Comparison of ENCODE assay signal across 23 cellular contexts in the genomic region with DNA sequence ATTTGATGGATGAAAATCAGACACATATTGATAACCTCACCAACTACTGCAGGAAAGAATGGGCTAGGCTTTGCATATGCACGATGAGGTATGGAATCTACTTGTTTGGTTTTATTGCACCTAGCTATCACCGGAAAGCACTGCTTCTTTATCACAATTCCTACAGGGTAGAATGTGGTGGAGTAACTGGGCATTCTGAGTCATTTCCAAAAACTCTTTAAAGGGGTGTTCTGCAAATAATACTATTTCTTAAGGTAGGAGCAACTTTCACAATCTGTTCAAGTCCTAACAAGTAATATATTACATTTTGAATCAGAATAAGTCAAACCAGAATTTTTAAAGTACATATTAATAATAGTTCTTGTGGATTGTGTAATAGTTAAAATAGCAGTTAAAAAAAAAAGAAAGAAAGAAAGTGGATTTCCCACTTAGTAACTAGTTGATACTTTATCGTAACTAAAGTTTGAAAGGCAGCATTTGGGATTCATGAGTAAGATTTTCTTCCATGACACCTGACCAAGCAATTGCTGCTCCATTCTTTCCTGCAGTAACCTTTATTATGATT. TPM values are rescaled to one million over a fixed set of nuclear protein-coding genes. Genes with fewer than 3 reads are reported as not detected.
DNase-seq lines count a peak whose midpoint lies in the region; ATAC-seq and TF ChIP-seq lines count a peak whose summit lies in the region.
"Had no signal": no experiment of that assay in that cellular context is flagged by ENCODE, and none has a peak within 500 bp of the region (broad histone marks: within the 10 kb centered on the region; RNA-seq: fewer than 3 reads in every experiment).

No MANE protein-coding gene starts in this region.

- intact Hi-C loops in Calu3 (cut with micrococcal nuclease; ENCODE audit: unreplicated experiment) (no loop called here), Panc1 (cut with micrococcal nuclease; ENCODE audit: unreplicated experiment) (no loop called here)

- H3K9me3 ChIP-seq in Panc1 (ENCODE audit: control insufficient read depth, insufficient read depth, low read depth, low read length), result no peaks in the 10 kb centered on the region
- H3K9me3 ChIP-seq: adrenal gland, MG63, neutrophil, stomach had no signal

- CTCF ChIA-PET in Calu3 (lab: Charles Lee), result interaction anchor here (1.3 kb wide), 2 partner anchors 10 to 22 kb away, joined by 5 to 7 read pairs; no protein-coding TSS in a partner anchor
- CTCF ChIA-PET in Panc1 (lab: Charles Lee), result no interaction called here

- no peaks in the 10 kb centered on the region for H3K36me3 ChIP-seq in Panc1 (ENCODE audit: control insufficient read depth, insufficient read depth, low read length)
- H3K36me3 ChIP-seq: adrenal gland, cardiac muscle cell, MG63, neutrophil, stomach had no signal

- H3K4me3 ChIP-seq in Panc1 (ENCODE audit: low read depth in 2 of 2, low read length in 2 of 2), result no peak overlapping the region
- H3K4me3 ChIP-seq: adrenal gland; BLaER1 treated with 17β-estradiol and CSF1 and Interleukin-3, amounts not matched to agents 10 nM and 100 nM; cardiac muscle cell; MG63; stomach had no signal

- H3K36me3 Mint-ChIP-seq in Calu3 (ENCODE audit: insufficient read depth, unreplicated experiment) (peaks cover 21% of the 10 kb centered on the region), osteocyte (ENCODE audit: unreplicated experiment) (no peaks in the 10 kb centered on the region)
- no peaks in the 10 kb centered on the region for H3K36me3 Mint-ChIP-seq in effector memory CD8-positive, alpha-beta T cell (ENCODE audit: insufficient read depth)
- H3K36me3 Mint-ChIP-seq: type B pancreatic cell had no signal

- H3K4me1 ChIP-seq in Panc1 (ENCODE audit: control insufficient read depth, insufficient read depth, low read length), result peaks cover 47% of the 10 kb centered on the region

- DNase-seq in Calu3 (no peak), Panc1 (ENCODE audit: low read depth, low spot score) (no peak), epithelial cell of prostate (ENCODE audit: low read depth, low spot score) (no peak), osteocyte (ENCODE audit: extremely low spot score, unreplicated experiment) (no peak), DMS 273 treated with DMSO at 0.1 percent for 48 hours (lab: John Stamatoyannopoulos, UW) (no peak), NCI-H2171 (lab: John Stamatoyannopoulos, UW) (no peak), NCI-H446 treated with DMSO at 0.1 percent for 48 hours (lab: John Stamatoyannopoulos, UW) (no peak)
- no peak for DNase-seq in effector memory CD8-positive, alpha-beta T cell
- DNase-seq: activated CD8-positive, alpha-beta memory T cell treated with anti-CD3 and anti-CD28 coated beads for 24 hours; activated naive CD4-positive, alpha-beta T cell; activated T-cell treated with anti-CD3 and anti-CD28 coated beads, Interleukin-2, amount 50 U/mL, for 24 hours; NCI-H1436; retina; SHP77 treated with DMSO at 0.1 percent for 48 hours; stimulated activated CD4-positive, alpha-beta T cell treated with anti-CD3 and anti-CD28 coated beads, Interleukin-12 subunit alpha, Interleukin-12 subunit beta, amount 100 ng/mL, for 4 hours; stomach had no signal

- H3K9me3 Mint-ChIP-seq in Calu3 (ENCODE audit: low read depth, unreplicated experiment) (no peaks in the 10 kb centered on the region), osteocyte (ENCODE audit: unreplicated experiment) (no peaks in the 10 kb centered on the region)
- H3K9me3 Mint-ChIP-seq in effector memory CD8-positive, alpha-beta T cell, result no peaks in the 10 kb centered on the region
- H3K9me3 Mint-ChIP-seq: activated T-cell treated with anti-CD3 and anti-CD28 coated beads, Interleukin-2, amount 50 U/mL, for 24 hours; type B pancreatic cell had no signal

- H3K4me1 Mint-ChIP-seq in Calu3 (ENCODE audit: low read depth, unreplicated experiment) (peaks cover 68% of the 10 kb centered on the region), osteocyte (ENCODE audit: unreplicated experiment) (peaks cover 72% of the 10 kb centered on the region)
- peaks cover 0 to 3% of the 10 kb centered on the region in 2 donors for H3K4me1 Mint-ChIP-seq in effector memory CD8-positive, alpha-beta T cell (ENCODE audit: low read depth in 2 of 2)

- in situ Hi-C loops in Panc1 (cut with HindIII; ENCODE audit: low pct_unique_long_range_greater_than_20kb, low sequenced_read_pairs), result no loop called here

- BruUV-seq in Calu3 (replicated peaks; lab: Mats Ljungman, UMichigan) (no TSS peak), Panc1 (replicated peaks; lab: Mats Ljungman, UMichigan) (no TSS peak)

- no peak overlapping the region for H3K4me3 Mint-ChIP-seq in Calu3 (ENCODE audit: low read depth, unreplicated experiment)
- H3K4me3 Mint-ChIP-seq in osteocyte (ENCODE audit: unreplicated experiment), result no peak overlapping the region
- no peak overlapping the region for H3K4me3 Mint-ChIP-seq in effector memory CD8-positive, alpha-beta T cell
- H3K4me3 Mint-ChIP-seq: activated T-cell treated with anti-CD3 and anti-CD28 coated beads, Interleukin-2, amount 50 U/mL, for 24 hours; dendritic cell treated with granulocyte-macrophage colony-stimulating factor and Interleukin-4, amounts not matched to agents 40 ng/mL and 50 ng/mL, for 4 days; type B pancreatic cell had no signal

- POLR2A ChIA-PET in Panc1 (lab: Charles Lee), result no interaction called here

- H3K27ac Mint-ChIP-seq in Calu3 (ENCODE audit: unreplicated experiment) (peak overlapping the region; percentile 78), osteocyte (ENCODE audit: unreplicated experiment) (peak overlapping the region; percentile 67)
- H3K27ac Mint-ChIP-seq in effector memory CD8-positive, alpha-beta T cell, result no peak overlapping the region
- H3K27ac Mint-ChIP-seq: activated T-cell treated with anti-CD3 and anti-CD28 coated beads, Interleukin-2, amount 50 U/mL, for 24 hours; type B pancreatic cell had no signal

- peak overlapping the region; percentile 95 for H3K27ac ChIP-seq in Panc1 (ENCODE audit: low read length)
- peak overlapping the region; percentile 94 for H3K27ac ChIP-seq in epithelial cell of prostate
- H3K27ac ChIP-seq: cardiac muscle cell, neutrophil had no signal

- no peaks in the 10 kb centered on the region for H3K27me3 Mint-ChIP-seq in Calu3 (ENCODE audit: unreplicated experiment)
- H3K27me3 Mint-ChIP-seq in osteocyte (ENCODE audit: unreplicated experiment), result no peaks in the 10 kb centered on the region
- no peaks in the 10 kb centered on the region for H3K27me3 Mint-ChIP-seq in effector memory CD8-positive, alpha-beta T cell
- H3K27me3 Mint-ChIP-seq: activated T-cell treated with anti-CD3 and anti-CD28 coated beads, Interleukin-2, amount 50 U/mL, for 24 hours; dendritic cell treated with granulocyte-macrophage colony-stimulating factor and Interleukin-4, amounts not matched to agents 40 ng/mL and 50 ng/mL, for 4 days; type B pancreatic cell had no signal

- no peaks in the 10 kb centered on the region for H3K27me3 ChIP-seq in Panc1 (ENCODE audit: control insufficient read depth, insufficient read depth, low read length)
- H3K27me3 ChIP-seq: adrenal gland; BLaER1 treated with 17β-estradiol and CSF1 and Interleukin-3, amounts not matched to agents 10 nM and 100 nM; cardiac muscle cell; MG63; neutrophil; stomach had no signal

- TF ChIP-seq CTCF in Calu3 (IDR thresholded peaks at IDR 0.05; ENCODE audit: unreplicated experiment) (no peak), Panc1 (IDR thresholded peaks at IDR 0.05) (no peak), osteocyte (IDR thresholded peaks at IDR 0.05) (no peak)

- ATAC-seq in Panc1, result no peak
- ATAC-seq in effector memory CD8-positive, alpha-beta T cell (replicated peaks), result no peak

RNA-seq across cellular contexts. Expression of gene INO80C, which starts 40.5 kb away (rescaled TPM):
- total RNA-seq in Calu3 (2022) (27.0 and 41.9 TPM in 2 replicates), Panc1 (2021; ENCODE audit: unreplicated experiment) (25.8 TPM), osteocyte (27.1 and 30.2 TPM in 2 replicates)
- polyA plus RNA-seq in Panc1 (2012; ENCODE audit: insufficient read length), result 24.1 TPM

Comparison
In these comparisons a context has a peak if more than half of its experiments do, and no peak if none do; other contexts are left out.
1. H3K27ac Mint-ChIP-seq: peak in Calu3 (single experiment) and osteocyte (single experiment); none in effector memory CD8-positive, alpha-beta T cell (0 of 2).